In genomic region chr12:116759783-116760581, GRCh38 we compare ENCODE assay signal across 9 cellular contexts. TPM values are rescaled to one million over a fixed set of nuclear protein-coding genes. Genes with fewer than 3 reads are reported as not detected.
A peak's percentile ranks its signal among the peaks of the same experiment; 100 is the strongest.
DNase-seq lines count a peak whose midpoint lies in the region; ATAC-seq, FAIRE-seq and TF ChIP-seq lines count a peak whose summit lies in the region.
"Had no signal": no experiment of that assay in that cellular context is flagged by ENCODE, and none has a peak within 500 bp of the region (broad histone marks: within the 10 kb centered on the region; RNA-seq: fewer than 3 reads in every experiment).

No MANE protein-coding gene starts in this region.

- no peak overlapping the region for H3K4me3 ChIP-seq in small intestine (ENCODE audit: low read depth in 1 of 2, low read length in 2 of 2)

- no peaks in the 10 kb centered on the region for H3K9me3 ChIP-seq in small intestine (ENCODE audit: control insufficient read depth, low read depth)

- WGBS in small intestine, 3 donors: 73 to 84% (median 84%) methylated on average over 19 to 21 of the region's 21 CpGs

- H3K27ac ChIP-seq in small intestine (ENCODE audit: low read depth in 1 of 2, low read length in 1 of 2): no peak overlapping the region

- peak; percentile 35 for TF ChIP-seq POLR2A in GM19099 (IDR thresholded peaks at IDR 0.05; ENCODE audit: extremely low read depth, insufficient read length, low read depth)
- TF ChIP-seq POLR2A in GM12891 (IDR thresholded peaks at IDR 0.05; ENCODE audit: low read depth, low read length): no peak

- no peak for ATAC-seq in GM19023 (IDR thresholded peaks at IDR 0.05; ENCODE audit: unreplicated experiment)
- ATAC-seq in HG03139 (IDR thresholded peaks at IDR 0.05; ENCODE audit: unreplicated experiment): no peak
- ATAC-seq: activated naive CD4-positive, alpha-beta T cell treated with anti-CD3 and anti-CD28 coated beads, Interleukin-2, amount 50 U/mL, for 72 hours had no signal

- no peaks in the 10 kb centered on the region for H3K4me1 ChIP-seq in small intestine (ENCODE audit: control insufficient read depth in 2 of 2, insufficient read depth in 1 of 2, low read depth in 1 of 2, low read length in 1 of 2)

- H3K36me3 ChIP-seq in small intestine (ENCODE audit: control insufficient read depth in 2 of 2, insufficient read depth in 2 of 2, low read length in 2 of 2): no peaks in the 10 kb centered on the region

- no peaks in the 10 kb centered on the region for H3K27me3 ChIP-seq in small intestine (ENCODE audit: control insufficient read depth in 2 of 2, insufficient read depth in 2 of 2, low read length in 2 of 2)

- DNase-seq in T-helper 22 cell (ENCODE audit: low read depth): peak; percentile 5
- peak; percentile 7 for DNase-seq in effector CD8-positive, alpha-beta T cell (lab: John Stamatoyannopoulos, UW)
- peak; percentile 7 for DNase-seq in small intestine
- DNase-seq in GM12891 (ENCODE audit: insufficient read length, low spot score): no peak
- DNase-seq in NCI-H69 (lab: John Stamatoyannopoulos, UW): no peak

- no peak for FAIRE-seq in small intestine (lab: Jason Lieb, UNC)
- FAIRE-seq in GM12891 (lab: Jason Lieb, UNC): no peak

TF ChIP-seq in GM12891, 5 proteins besides CTCF, POLR2A, EP300 and RAD21:
- TF ChIP-seq POU2F2 (IDR thresholded peaks at IDR 0.05; ENCODE audit: low read depth, low read length) (no peak), TAF1 (IDR thresholded peaks at IDR 0.05; ENCODE audit: low read depth, low read length) (no peak), SPI1 (IDR thresholded peaks at IDR 0.05; ENCODE audit: low read depth, low read length) (no peak), PAX5 (IDR thresholded peaks at IDR 0.05; ENCODE audit: insufficient read depth, low read length, severe bottlenecking) (no peak), POLR2AphosphoS5 (IDR thresholded peaks at IDR 0.05; ENCODE audit: low read depth, low read length) (no peak)

RNA-seq across cellular contexts. Expression of gene RNFT2, which starts 21.9 kb away (rescaled TPM):
- 1 to 10 TPM in 1 of 3 donors, under 1 TPM in 2; 0.45 to 2.4 (median 0.54) TPM for polyA plus RNA-seq in small intestine
- polyA plus RNA-seq in GM12891 (2012; ENCODE audit: low read depth, missing spikeins): 2.5 TPM

RNA-seq across cellular contexts. Expression of gene SPRING1, which starts 22.1 kb away (rescaled TPM):
- 10 to 100 TPM; 10.3 to 17.3 (median 15.4) TPM for polyA plus RNA-seq in small intestine
- 7.0 TPM for polyA plus RNA-seq in GM12891 (2012; ENCODE audit: low read depth, missing spikeins)

Comparison
In these comparisons a context has a peak if more than half of its experiments do, and no peak if none do; other contexts are left out.
1. DNase-seq: peak in T-helper 22 cell (single experiment), effector CD8-positive, alpha-beta T cell (single experiment) and small intestine (single experiment); none in GM12891 (single experiment) and NCI-H69 (single experiment).